15 cellular contexts compared by ENCODE assay signal in genomic region chr1:24020032-24020431, GRCh38. TPM values are rescaled to one million over a fixed set of nuclear protein-coding genes. Genes with fewer than 3 reads are reported as not detected.
DNase-seq lines count a peak whose midpoint lies in the region; ATAC-seq and TF ChIP-seq lines count a peak whose summit lies in the region.
"Had no signal": no experiment of that assay in that cellular context is flagged by ENCODE, and none has a peak within 500 bp of the region (broad histone marks: within the 10 kb centered on the region; RNA-seq: fewer than 3 reads in every experiment).

No MANE protein-coding gene starts in this region.

- intact Hi-C loops in breast epithelium (cut with DNase I; ENCODE audit: low total_unique reads) (loop anchor here (10.0 kb wide), 1 partner anchor 65 kb away; the partner anchor contains the start of gene PNRC2), lower lobe of right lung (cut with DNase I) (no loop called here), stomach (cut with DNase I; ENCODE audit: low total_unique reads) (no loop called here)
- intact Hi-C loops in activated naive CD4-positive, alpha-beta T cell treated with anti-CD3 and anti-CD28 coated beads for 36 hours (cut with micrococcal nuclease) = no loop called here

- no peaks in the 10 kb centered on the region for H3K27me3 Mint-ChIP-seq in activated naive CD4-positive, alpha-beta T cell treated with anti-CD3 and anti-CD28 coated beads for 36 hours (ENCODE audit: low read depth)
- H3K27me3 Mint-ChIP-seq: central memory CD8-positive, alpha-beta T cell had no signal

- no peak overlapping the region for H3K4me3 ChIP-seq in breast epithelium
- no peak overlapping the region for H3K4me3 ChIP-seq in lower lobe of right lung
- H3K4me3 ChIP-seq in stomach = no peak overlapping the region
- H3K4me3 ChIP-seq in WERI-Rb-1 (ENCODE audit: low read depth, low read length) = no peak overlapping the region

- ATAC-seq in lower lobe of right lung (peak in 1 of 2 donors; percentile 7), GM21367 (IDR thresholded peaks at IDR 0.05; ENCODE audit: unreplicated experiment) (no peak)
- ATAC-seq: natural killer cell treated with Interleukin-12 subunit alpha and Interleukin-12 subunit beta and Interleukin-15 and Interleukin-18, amount 100 ng/mL, for 72 hours had no signal

- H3K27ac Mint-ChIP-seq in activated naive CD4-positive, alpha-beta T cell treated with anti-CD3 and anti-CD28 coated beads for 36 hours = no peak overlapping the region
- H3K27ac Mint-ChIP-seq: natural killer cell treated with Interleukin-12 subunit alpha and Interleukin-12 subunit beta and Interleukin-15 and Interleukin-18, amount 100 ng/mL, for 72 hours had no signal

- H3K27ac ChIP-seq in breast epithelium = peak overlapping the region; percentile 90 to 92
- H3K27ac ChIP-seq in lower lobe of right lung = peak overlapping the region; percentile 87
- H3K27ac ChIP-seq in stomach = peak overlapping the region; percentile 74 to 93 (median 90)
- H3K27ac ChIP-seq in WERI-Rb-1 = no peak overlapping the region

- H3K36me3 ChIP-seq in breast epithelium (no peaks in the 10 kb centered on the region), lower lobe of right lung (no peaks in the 10 kb centered on the region), stomach (no peaks in the 10 kb centered on the region), WERI-Rb-1 (no peaks in the 10 kb centered on the region)

- TF ChIP-seq CTCF in breast epithelium (IDR thresholded peaks at IDR 0.05) = no peak
- TF ChIP-seq CTCF in lower lobe of right lung (IDR thresholded peaks at IDR 0.05) = no peak
- no peak for TF ChIP-seq CTCF in stomach (IDR thresholded peaks at IDR 0.05)
- TF ChIP-seq CTCF in WERI-Rb-1 (IDR thresholded peaks at IDR 0.05; ENCODE audit: low read depth, low read length) = no peak

- H3K36me3 Mint-ChIP-seq in activated naive CD4-positive, alpha-beta T cell treated with anti-CD3 and anti-CD28 coated beads for 36 hours (ENCODE audit: low read depth) = no peaks in the 10 kb centered on the region
- H3K36me3 Mint-ChIP-seq: CD4-positive, CD25-positive, alpha-beta regulatory T cell; natural killer cell treated with Interleukin-12 subunit alpha and Interleukin-12 subunit beta and Interleukin-15 and Interleukin-18, amount 100 ng/mL, for 72 hours had no signal

- H3K4me3 Mint-ChIP-seq in activated naive CD4-positive, alpha-beta T cell treated with anti-CD3 and anti-CD28 coated beads for 36 hours = no peak overlapping the region
- H3K4me3 Mint-ChIP-seq: CD4-positive, CD25-positive, alpha-beta regulatory T cell; central memory CD8-positive, alpha-beta T cell; natural killer cell treated with Interleukin-12 subunit alpha and Interleukin-12 subunit beta and Interleukin-15 and Interleukin-18, amount 100 ng/mL, for 72 hours had no signal

- H3K4me1 Mint-ChIP-seq in activated naive CD4-positive, alpha-beta T cell treated with anti-CD3 and anti-CD28 coated beads for 36 hours (ENCODE audit: low read depth) = no peaks in the 10 kb centered on the region
- H3K4me1 Mint-ChIP-seq: CD4-positive, CD25-positive, alpha-beta regulatory T cell; central memory CD8-positive, alpha-beta T cell had no signal

- CTCF ChIA-PET in activated naive CD4-positive, alpha-beta T cell treated with anti-CD3 and anti-CD28 coated beads for 36 hours (lab: Charles Lee) = no interaction called here

- DNase-seq in GM03348 (ENCODE audit: low spot score) (peak; percentile 59), breast epithelium (ENCODE audit: low spot score in 2 of 2) (no peak), lower lobe of right lung (no peak), stomach (no peak), WERI-Rb-1 (no peak), NCI-H345 treated with DMSO at 0.1 percent for 48 hours (lab: John Stamatoyannopoulos, UW; ENCODE audit: unreplicated experiment) (no peak)
- no peak for DNase-seq in activated naive CD4-positive, alpha-beta T cell treated with anti-CD3 and anti-CD28 coated beads for 36 hours
- DNase-seq: CD4-positive, CD25-positive, alpha-beta regulatory T cell; hippocampal formation; MV-4-11; NCI-H82; stimulated activated CD4-positive, alpha-beta T cell treated with anti-CD3 and anti-CD28 coated beads, Interleukin-4, amount 100 ng/mL, for 24 hours had no signal

- 62 to 83% (median 72%) methylated on average over 5 of the region's 5 CpGs for WGBS in stomach, 5 donors

- TF ChIP-seq POLR2A in breast epithelium (IDR thresholded peaks at IDR 0.05) (no peak), stomach (IDR thresholded peaks at IDR 0.05) (no peak)

- no peaks in the 10 kb centered on the region for H3K9me3 Mint-ChIP-seq in activated naive CD4-positive, alpha-beta T cell treated with anti-CD3 and anti-CD28 coated beads for 36 hours
- H3K9me3 Mint-ChIP-seq: CD4-positive, CD25-positive, alpha-beta regulatory T cell; central memory CD8-positive, alpha-beta T cell; natural killer cell treated with Interleukin-12 subunit alpha and Interleukin-12 subunit beta and Interleukin-15 and Interleukin-18, amount 100 ng/mL, for 72 hours had no signal

- H3K9me3 ChIP-seq in breast epithelium = no peaks in the 10 kb centered on the region
- H3K9me3 ChIP-seq in lower lobe of right lung = no peaks in the 10 kb centered on the region
- H3K9me3 ChIP-seq in stomach = no peaks in the 10 kb centered on the region
- no peaks in the 10 kb centered on the region for H3K9me3 ChIP-seq in WERI-Rb-1 (ENCODE audit: severe bottlenecking)

- H3K27me3 ChIP-seq in breast epithelium = no peaks in the 10 kb centered on the region
- H3K27me3 ChIP-seq in lower lobe of right lung (ENCODE audit: low read depth) = no peaks in the 10 kb centered on the region
- H3K27me3 ChIP-seq in stomach = no peaks in the 10 kb centered on the region
- H3K27me3 ChIP-seq in WERI-Rb-1 (ENCODE audit: insufficient read depth, low read depth, severe bottlenecking) = no peaks in the 10 kb centered on the region

- H3K4me1 ChIP-seq in breast epithelium = peaks cover 10 to 13% of the 10 kb centered on the region in 2 donors
- H3K4me1 ChIP-seq in lower lobe of right lung = peaks cover 57% of the 10 kb centered on the region
- peaks cover 40 to 83% (median 68%) of the 10 kb centered on the region in 4 donors for H3K4me1 ChIP-seq in stomach

- TF ChIP-seq EP300 in stomach (IDR thresholded peaks at IDR 0.05) = no peak

RNA-seq across cellular contexts. Expression of gene SRSF10, which starts 39.9 kb away (rescaled TPM):
- total RNA-seq in breast epithelium (100 to 1,000 TPM in 2 of 3 donors, 10 to 100 TPM in 1; 99.4 to 156 (median 116) TPM), lower lobe of right lung (93.7 TPM), stomach (100 to 1,000 TPM in 4 of 5 donors, 10 to 100 TPM in 1; 60.7 to 285 (median 136) TPM)
- 10 to 100 TPM; 41.7 to 54.9 (median 43.3) TPM for polyA plus RNA-seq in stomach
- 100 to 1,000 TPM; 169 to 178 TPM for total RNA-seq in activated naive CD4-positive, alpha-beta T cell treated with anti-CD3 and anti-CD28 coated beads for 36 hours
